Comparison of ENCODE assay signal across 27 cellular contexts in the genomic region with DNA sequence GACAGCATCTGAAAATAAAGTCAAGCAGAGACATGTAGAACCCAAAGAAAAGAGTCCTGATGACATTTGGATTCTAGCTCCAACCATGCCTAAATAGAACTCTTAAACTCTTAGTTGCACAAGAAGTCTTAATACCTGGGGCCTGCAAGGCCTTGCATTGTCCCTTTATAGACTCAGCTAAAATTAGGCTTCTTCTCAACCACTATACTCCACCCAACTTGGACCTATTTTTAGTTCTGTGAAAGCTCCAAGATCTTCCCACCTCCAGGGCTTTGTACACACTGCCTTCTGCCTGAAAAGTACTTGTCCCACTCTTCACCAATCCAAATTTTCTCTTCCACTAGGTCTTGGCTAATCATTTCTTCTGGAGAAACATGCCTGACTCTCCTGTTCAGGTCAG.
"Had no signal": no experiment of that assay in that cellular context is flagged by ENCODE, and none has a peak within 500 bp of the region (broad histone marks: within the 10 kb centered on the region; RNA-seq: fewer than 3 reads in every experiment).

No MANE protein-coding gene starts in this region.

- H3K27ac Mint-ChIP-seq: activated CD4-positive, alpha-beta memory T cell treated with anti-CD3 and anti-CD28 coated beads for 36 hours; activated CD4-positive, alpha-beta T cell treated with anti-CD3 and anti-CD28 coated beads, Interleukin-2, amount 10 ng/mL, durations not matched to agents 7 days and 5 days; activated naive CD4-positive, alpha-beta T cell treated with anti-CD3 and anti-CD28 coated beads, Interleukin-2, amount 10 ng/mL, durations not matched to agents 7 days and 5 days; activated naive CD8-positive, alpha-beta T cell treated with anti-CD3 and anti-CD28 coated beads for 36 hours; activated T-helper 2 cell treated with anti-CD3 and anti-CD28 coated beads, Interferon-gamma antibody, Interleukin-2, Interleukin-4, amounts not matched to agents 10 μg/mL and 5 μg/mL and 100 μg/mL, durations not matched to agents 14 hours and 24 hours and 36 hours; T-helper 1 cell treated with Interleukin-12 subunit alpha and Interleukin-12 subunit beta and Interleukin-4 antibody, amounts not matched to agents 30 μg/mL and 1 μg/mL, for 36 hours had no signal

- H3K36me3 ChIP-seq: brain microvascular endothelial cell had no signal

- H3K4me2 ChIP-seq: KMS-11 had no signal

- ATAC-seq: Panc1, SK-N-SH treated with all-trans-retinoic acid at 6 μM for 48 hours had no signal

- H3K27ac ChIP-seq: brain microvascular endothelial cell, KMS-11, SJSA1 had no signal

- H3K9me3 Mint-ChIP-seq: activated CD4-positive, alpha-beta memory T cell treated with anti-CD3 and anti-CD28 coated beads for 36 hours; activated CD4-positive, alpha-beta T cell treated with anti-CD3 and anti-CD28 coated beads, Interleukin-2, amount 10 ng/mL, durations not matched to agents 7 days and 5 days; activated naive CD4-positive, alpha-beta T cell treated with anti-CD3 and anti-CD28 coated beads, Interleukin-2, amount 10 ng/mL, durations not matched to agents 7 days and 5 days; activated naive CD8-positive, alpha-beta T cell treated with anti-CD3 and anti-CD28 coated beads for 36 hours; activated T-helper 2 cell treated with anti-CD3 and anti-CD28 coated beads, Interferon-gamma antibody, Interleukin-2, Interleukin-4, amounts not matched to agents 10 μg/mL and 5 μg/mL and 100 μg/mL, durations not matched to agents 14 hours and 24 hours and 36 hours; IgD-negative memory B cell; T-helper 1 cell treated with Interleukin-12 subunit alpha and Interleukin-12 subunit beta and Interleukin-4 antibody, amounts not matched to agents 30 μg/mL and 1 μg/mL, for 36 hours had no signal

- DNase-seq: activated CD4-positive, alpha-beta memory T cell treated with anti-CD3 and anti-CD28 coated beads for 36 hours; activated CD4-positive, alpha-beta T cell treated with anti-CD3 and anti-CD28 coated beads, Interleukin-2, amount 10 ng/mL, durations not matched to agents 7 days and 5 days; activated CD4-positive, CD25-positive, alpha-beta regulatory T cell; activated gamma-delta T cell treated with Interleukin-2 at 50 U/mL for 16 hours; activated naive CD4-positive, alpha-beta T cell treated with anti-CD3 and anti-CD28 coated beads, Interleukin-2, amount 10 ng/mL, durations not matched to agents 7 days and 5 days; activated naive CD8-positive, alpha-beta T cell treated with anti-CD3 and anti-CD28 coated beads for 36 hours; activated T-cell treated with anti-CD3 and anti-CD28 coated beads for 4 hours; activated T-cell treated with anti-CD3 and anti-CD28 coated beads, Interleukin-2, amount 50 U/mL, for 48 hours; brain microvascular endothelial cell; NCI-H1105 treated with DMSO at 0.1 percent for 48 hours; NCI-H1436 treated with DMSO at 0.1 percent for 48 hours; NCI-H187; NCI-H2081; NCI-H510A treated with DMSO at 0.1 percent for 48 hours; NCI-H69; NK-92 treated with Interleukin-12 subunit alpha and Interleukin-12 subunit beta, amount 100 ng/mL, for 24 hours; OCI-M1; RPMI8226; SHP77; SW 1271 had no signal

- H3K27me3 Mint-ChIP-seq: activated CD4-positive, alpha-beta memory T cell treated with anti-CD3 and anti-CD28 coated beads for 36 hours; activated CD4-positive, alpha-beta T cell treated with anti-CD3 and anti-CD28 coated beads, Interleukin-2, amount 10 ng/mL, durations not matched to agents 7 days and 5 days; activated naive CD8-positive, alpha-beta T cell treated with anti-CD3 and anti-CD28 coated beads for 36 hours; IgD-negative memory B cell had no signal

- H3K9ac ChIP-seq: KMS-11 had no signal

- H3K27me3 ChIP-seq: brain microvascular endothelial cell, SJSA1 had no signal

- H3K4me3 ChIP-seq: SJSA1 had no signal

- H3K9me3 ChIP-seq: SJSA1 had no signal

- H3K4me1 ChIP-seq: SJSA1 had no signal

- H3K4me3 Mint-ChIP-seq: activated CD4-positive, alpha-beta memory T cell treated with anti-CD3 and anti-CD28 coated beads for 36 hours; activated CD4-positive, alpha-beta T cell treated with anti-CD3 and anti-CD28 coated beads, Interleukin-2, amount 10 ng/mL, durations not matched to agents 7 days and 5 days; activated naive CD4-positive, alpha-beta T cell treated with anti-CD3 and anti-CD28 coated beads, Interleukin-2, amount 10 ng/mL, durations not matched to agents 7 days and 5 days; activated naive CD8-positive, alpha-beta T cell treated with anti-CD3 and anti-CD28 coated beads for 36 hours; IgD-negative memory B cell; T-helper 1 cell treated with Interleukin-12 subunit alpha and Interleukin-12 subunit beta and Interleukin-4 antibody, amounts not matched to agents 30 μg/mL and 1 μg/mL, for 36 hours had no signal

- H3K4me1 Mint-ChIP-seq: activated CD4-positive, alpha-beta T cell treated with anti-CD3 and anti-CD28 coated beads, Interleukin-2, amount 10 ng/mL, durations not matched to agents 7 days and 5 days; activated naive CD4-positive, alpha-beta T cell treated with anti-CD3 and anti-CD28 coated beads, Interleukin-2, amount 10 ng/mL, durations not matched to agents 7 days and 5 days; activated naive CD8-positive, alpha-beta T cell treated with anti-CD3 and anti-CD28 coated beads for 36 hours had no signal
